8 cellular contexts compared by ENCODE assay signal in genomic region chr2:9630001-9630749, GRCh38. TPM values are rescaled to one million over a fixed set of nuclear protein-coding genes. Genes with fewer than 3 reads are reported as not detected.
A peak's percentile ranks its signal among the peaks of the same experiment; 100 is the strongest.
DNase-seq lines count a peak whose midpoint lies in the region; ATAC-seq and TF ChIP-seq lines count a peak whose summit lies in the region.

No MANE protein-coding gene starts in this region.

- intact Hi-C loops in colonic mucosa (cut with DNase I), result no loop called here

- H3K27ac Mint-ChIP-seq in activated CD4-positive, alpha-beta T cell treated with anti-CD3 and anti-CD28 coated beads, Interleukin-2, amount 10 ng/mL, durations not matched to agents 7 days and 5 days, result peak overlapping the region; percentile 94

- ATAC-seq in HG03159 (IDR thresholded peaks at IDR 0.05; ENCODE audit: unreplicated experiment), result peak; percentile 48

- in situ Hi-C loops in GM18951 (cut with MboI; ENCODE audit: low sequenced_read_pairs, unreplicated experiment), result no loop called here

- H3K27me3 ChIP-seq in colonic mucosa (no peaks in the 10 kb centered on the region), liver (ENCODE audit: control insufficient read depth in 4 of 4, insufficient read depth in 4 of 4, low read length in 3 of 4) (no peaks in the 10 kb centered on the region)

- H3K9me3 ChIP-seq in colonic mucosa (no peaks in the 10 kb centered on the region), liver (ENCODE audit: control insufficient read depth in 4 of 4, low read length in 3 of 4) (no peaks in the 10 kb centered on the region)

- DNase-seq in AG04449 (ENCODE audit: low read depth, low spot score) (no peak), NCI-H510A (lab: John Stamatoyannopoulos, UW) (peak; percentile 86), colonic mucosa (peak; percentile 78)
- DNase-seq in activated CD4-positive, alpha-beta T cell treated with anti-CD3 and anti-CD28 coated beads, Interleukin-2, amount 10 ng/mL, durations not matched to agents 7 days and 5 days, result peak; percentile 77
- DNase-seq in stimulated activated CD4-positive, alpha-beta T cell treated with anti-CD3 and anti-CD28 coated beads, Interleukin-4, amount 100 ng/mL, for 24 hours, result peak; percentile 80

- H3K27ac ChIP-seq in colonic mucosa (peak overlapping the region; percentile 79), liver (ENCODE audit: low read depth in 1 of 2, low read length in 2 of 2) (peak overlapping the region; percentile 80 to 83)

- peak overlapping the region; percentile 95 for H3K4me3 Mint-ChIP-seq in activated CD4-positive, alpha-beta T cell treated with anti-CD3 and anti-CD28 coated beads, Interleukin-2, amount 10 ng/mL, durations not matched to agents 7 days and 5 days

- H3K9me3 Mint-ChIP-seq in activated CD4-positive, alpha-beta T cell treated with anti-CD3 and anti-CD28 coated beads, Interleukin-2, amount 10 ng/mL, durations not matched to agents 7 days and 5 days, result peaks cover 4% of the 10 kb centered on the region

- H3K4me1 Mint-ChIP-seq in activated CD4-positive, alpha-beta T cell treated with anti-CD3 and anti-CD28 coated beads, Interleukin-2, amount 10 ng/mL, durations not matched to agents 7 days and 5 days, result peaks cover 53% of the 10 kb centered on the region

- POLR2A ChIA-PET in AG04449 (lab: Yijun Ruan, JAX), result interaction anchor here (0.6 to 3.2 kb wide), 21 partner anchors 8 to 213 kb away, joined by 3 to 28 read pairs (median 6); partner anchors contain the start of genes ADAM17 and TAF1B
- POLR2A ChIA-PET in activated CD4-positive, alpha-beta T cell treated with anti-CD3 and anti-CD28 coated beads, Interleukin-2, amount 10 ng/mL, durations not matched to agents 7 days and 5 days (lab: Charles Lee), result interaction anchor here (0.7 to 1.6 kb wide), 4 partner anchors 25 to 155 kb away, joined by 3 to 9 read pairs (median 3); no protein-coding TSS in a partner anchor

- TF ChIP-seq CTCF in AG04449 (IDR thresholded peaks at IDR 0.05; ENCODE audit: insufficient read depth, low read length, missing control alignments) (no peak), colonic mucosa (IDR thresholded peaks at IDR 0.05) (no peak), liver (IDR thresholded peaks at IDR 0.05; ENCODE audit: low read depth, low read length, missing input control) (no peak)

- H3K9ac ChIP-seq in colonic mucosa (ENCODE audit: low read depth in 2 of 2, low read length in 2 of 2) (peak overlapping the region; percentile 94 to 97), liver (ENCODE audit: low read depth in 1 of 2, low read length in 2 of 2) (peak overlapping the region; percentile 69 to 85)

- H3K36me3 Mint-ChIP-seq in activated CD4-positive, alpha-beta T cell treated with anti-CD3 and anti-CD28 coated beads, Interleukin-2, amount 10 ng/mL, durations not matched to agents 7 days and 5 days (ENCODE audit: low read depth), result peaks cover 51% of the 10 kb centered on the region

- peak; percentile 58 for TF ChIP-seq POLR2A in GM18951 (IDR thresholded peaks at IDR 0.05; ENCODE audit: extremely low read depth, insufficient read depth, insufficient read length)

- H3K36me3 ChIP-seq in colonic mucosa, result no peaks in the 10 kb centered on the region
- H3K36me3 ChIP-seq in liver (ENCODE audit: control insufficient read depth in 4 of 4, insufficient read depth in 3 of 4, low read depth in 1 of 4, low read length in 3 of 4), result no peaks in the 10 kb centered on the region

- CTCF ChIA-PET in AG04449 (lab: Yijun Ruan, JAX), result interaction anchor here (1.0 to 2.7 kb wide), 8 partner anchors 10 to 297 kb away, joined by 3 to 15 read pairs (median 4); no protein-coding TSS in a partner anchor
- CTCF ChIA-PET in activated CD4-positive, alpha-beta T cell treated with anti-CD3 and anti-CD28 coated beads, Interleukin-2, amount 10 ng/mL, durations not matched to agents 7 days and 5 days (lab: Charles Lee), result interaction anchor here (0.9 to 3.1 kb wide), 7 partner anchors 10 to 130 kb away, joined by 3 to 19 read pairs (median 5); no protein-coding TSS in a partner anchor

- H3K27me3 Mint-ChIP-seq in activated CD4-positive, alpha-beta T cell treated with anti-CD3 and anti-CD28 coated beads, Interleukin-2, amount 10 ng/mL, durations not matched to agents 7 days and 5 days, result peaks cover 12% of the 10 kb centered on the region

- H3K4me3 ChIP-seq in AG04449 (ENCODE audit: low read depth, low read length) (peak overlapping the region; percentile 98), colonic mucosa (peak overlapping the region; percentile 81), liver (ENCODE audit: low read depth in 1 of 3, low read length in 3 of 3) (peak overlapping the region; percentile 58 to 97 (median 60))

- TF ChIP-seq RAD21 in liver (IDR thresholded peaks at IDR 0.05), result no peak

- under 1% methylated on average over 75 of the region's 75 CpGs for WGBS in liver

- peaks cover 5% of the 10 kb centered on the region for H3K4me1 ChIP-seq in colonic mucosa
- H3K4me1 ChIP-seq in liver (ENCODE audit: control insufficient read depth in 4 of 4, insufficient read depth in 4 of 4, low read length in 3 of 4), result peaks cover 0 to 18% (median 9%) of the 10 kb centered on the region in 4 donors

TF ChIP-seq in liver, 16 proteins besides CTCF, POLR2A, EP300 and RAD21:
- TF ChIP-seq ATF3 (IDR thresholded peaks at IDR 0.05) (no peak), MAX (IDR thresholded peaks at IDR 0.05) (no peak), RXRA (IDR thresholded peaks at IDR 0.05) (no peak), HNF4A (conservative IDR thresholded peaks at IDR 0.05) (no peak), HNF4G (IDR thresholded peaks at IDR 0.05) (no peak), REST (IDR thresholded peaks at IDR 0.05) (no peak), YY1 (IDR thresholded peaks at IDR 0.05) (no peak), JUND (IDR thresholded peaks at IDR 0.05) (no peak), TAF1 (conservative IDR thresholded peaks at IDR 0.05) (no peak), SP1 (IDR thresholded peaks at IDR 0.05) (no peak), FOXA1 (IDR thresholded peaks at IDR 0.05) (no peak), FOXA2 (IDR thresholded peaks at IDR 0.05) (no peak)

RNA-seq across cellular contexts. Expression of gene YWHAQ, which starts 0.6 kb away (rescaled TPM):
- 100 to 1,000 TPM; 308 to 322 TPM for total RNA-seq in activated CD4-positive, alpha-beta T cell treated with anti-CD3 and anti-CD28 coated beads, Interleukin-2, amount 10 ng/mL, durations not matched to agents 7 days and 5 days
- 100 to 1,000 TPM; 246 to 299 TPM for total RNA-seq in colonic mucosa
- total RNA-seq in liver, result 100 to 1,000 TPM in 1 of 2 donors, 10 to 100 TPM in 1; 78.6 to 145 TPM
- 10 to 100 TPM; 68.8 to 97.4 TPM for polyA plus RNA-seq in liver
